In genomic region chr20:24673678-24674570, GRCh38 we compare ENCODE assay signal across 1 cellular context.
TF ChIP-seq lines count a peak whose summit lies in the region.

No MANE protein-coding gene starts in this region.

TF ChIP-seq in SK-N-SH, 30 proteins besides CTCF, POLR2A, EP300 and RAD21:
- TF ChIP-seq TCF12 (IDR thresholded peaks at IDR 0.05) (0 out of 2 replicates have a peak, but pooled peaks have one; percentile 17), FOSL2 (IDR thresholded peaks at IDR 0.05; ENCODE audit: borderline replicate concordance, low read depth) (peak; percentile 55; the same call in 1 of the 2 replicates), JUND (IDR thresholded peaks at IDR 0.05) (0 out of 2 replicates have a peak, but pooled peaks have one; percentile 14), MEF2A (IDR thresholded peaks at IDR 0.05; ENCODE audit: borderline replicate concordance, low read depth) (no peak), NFIC (IDR thresholded peaks at IDR 0.05; ENCODE audit: borderline replicate concordance) (peak; percentile 34; the same call in 1 of the 2 replicates)
TF ChIP-seq in SK-N-SH: peak in this region for 4.
